ENCODE assay signal across 9 cellular contexts in genomic region chr22:49992921-49993648, GRCh38. TPM values are rescaled to one million over a fixed set of nuclear protein-coding genes. Genes with fewer than 3 reads are reported as not detected.
DNase-seq lines count a peak whose midpoint lies in the region; ATAC-seq, FAIRE-seq and TF ChIP-seq lines count a peak whose summit lies in the region.
"Had no signal": no experiment of that assay in that cellular context is flagged by ENCODE, and none has a peak within 500 bp of the region (broad histone marks: within the 10 kb centered on the region; RNA-seq: fewer than 3 reads in every experiment).

No MANE protein-coding gene starts in this region.

- peak overlapping the region; percentile 71 for H3K4me3 Mint-ChIP-seq in memory B cell

- peaks cover 3% of the 10 kb centered on the region for H3K36me3 Mint-ChIP-seq in memory B cell

- FAIRE-seq in D721Med (lab: Jason Lieb, UNC), result no peak

- H3K27ac Mint-ChIP-seq in memory B cell, result peak overlapping the region; percentile 51

- peaks cover 8% of the 10 kb centered on the region for H3K27me3 Mint-ChIP-seq in memory B cell

- peak; percentile 96 for ATAC-seq in memory B cell (ENCODE audit: low read depth)
- ATAC-seq in GM21526 (IDR thresholded peaks at IDR 0.05; ENCODE audit: low FRiP score, unreplicated experiment), result no peak
- ATAC-seq in HG03280 (IDR thresholded peaks at IDR 0.05; ENCODE audit: unreplicated experiment), result no peak

- DNase-seq in D721Med (ENCODE audit: insufficient read length, low spot score), result no peak
- DNase-seq in LNCaP clone FGC (ENCODE audit: low read depth), result no peak
- peak; percentile 72 to 74 for DNase-seq in activated CD4-positive, alpha-beta T cell treated with anti-CD3 and anti-CD28 coated beads for 4 hours
- DNase-seq in dermis microvascular lymphatic vessel endothelial cell (ENCODE audit: low read depth in 2 of 2), result peak; percentile 48 to 73
- DNase-seq in memory B cell (ENCODE audit: low spot score in 2 of 2), result peak; percentile 64 to 69
- DNase-seq in stimulated activated CD8-positive, alpha-beta memory T cell treated with anti-CD3 and anti-CD28 coated beads, Interleukin-4, amount 100 ng/mL, for 48 hours, result peak; percentile 80

- peaks cover 6% of the 10 kb centered on the region for H3K9me3 Mint-ChIP-seq in memory B cell

- H3K4me3 ChIP-seq in LNCaP clone FGC (ENCODE audit: low read depth, low read length), result no peak overlapping the region

- TF ChIP-seq CTCF in D721Med (IDR thresholded peaks at IDR 0.05; ENCODE audit: insufficient read depth, missing control alignments) (peak; percentile 50), LNCaP clone FGC (IDR thresholded peaks at IDR 0.05; ENCODE audit: control insufficient read depth, extremely low read depth, insufficient read depth) (peak; percentile 86)

- H3K4me1 Mint-ChIP-seq in memory B cell, result peaks cover 6% of the 10 kb centered on the region

RNA-seq across cellular contexts. Expression of gene IL17REL, which starts 19.5 kb away (rescaled TPM):
- under 0.01 TPM in 1 of 2 replicates, not detected in the other for total RNA-seq in dermis microvascular lymphatic vessel endothelial cell
- total RNA-seq: subcutaneous adipose tissue had no signal

RNA-seq across cellular contexts. Expression of gene PIM3, which starts 32.5 kb away (rescaled TPM):
- 163 and 289 TPM in 2 replicates for total RNA-seq in dermis microvascular lymphatic vessel endothelial cell

Comparison
In these comparisons a context has a peak if more than half of its experiments do, and no peak if none do; other contexts are left out.
1. DNase-seq: peak in activated CD4-positive, alpha-beta T cell treated with anti-CD3 and anti-CD28 coated beads for 4 hours (2 of 2), dermis microvascular lymphatic vessel endothelial cell (2 of 2), memory B cell (2 of 2) and stimulated activated CD8-positive, alpha-beta memory T cell treated with anti-CD3 and anti-CD28 coated beads, Interleukin-4, amount 100 ng/mL, for 48 hours (single experiment); none in D721Med (single experiment) and LNCaP clone FGC (single experiment).